ENCODE assay signal across 8 cellular contexts in the genomic region with DNA sequence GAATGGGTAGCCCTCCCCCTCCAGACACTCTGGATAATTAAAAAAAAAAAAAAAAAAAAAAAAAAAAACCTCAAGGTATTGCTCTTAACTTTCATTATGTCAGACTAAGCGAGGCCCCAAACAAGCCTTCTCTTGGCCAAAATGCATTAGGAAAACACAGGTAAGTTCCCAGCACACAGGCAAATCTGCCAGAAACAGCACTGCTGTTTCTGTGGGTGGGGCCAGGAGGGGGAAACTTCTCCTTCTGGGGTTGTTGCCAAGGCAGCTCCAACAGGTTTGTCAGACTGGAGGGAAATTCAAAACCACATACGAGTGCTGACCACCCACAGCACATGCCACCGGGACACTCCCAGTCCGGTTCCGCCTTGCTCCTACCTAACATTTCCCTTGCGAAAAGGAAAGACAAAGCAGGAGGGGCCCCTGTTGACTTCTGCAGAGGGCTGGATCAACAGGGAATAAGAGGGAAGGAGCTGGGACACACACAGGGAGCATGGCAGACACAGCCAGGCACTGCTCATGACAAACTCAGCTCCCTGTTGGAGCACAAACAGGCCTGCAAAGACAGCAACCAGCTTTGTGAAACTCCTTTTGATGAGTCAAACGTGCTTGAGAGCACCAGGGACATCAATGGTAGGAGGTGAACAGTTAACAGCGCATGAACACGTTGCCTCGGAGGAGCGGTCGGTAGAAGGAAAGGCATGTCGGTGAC. TPM values are rescaled to one million over a fixed set of nuclear protein-coding genes. Genes with fewer than 3 reads are reported as not detected.
DNase-seq lines count a peak whose midpoint lies in the region; ATAC-seq and TF ChIP-seq lines count a peak whose summit lies in the region.

No MANE protein-coding gene starts in this region.

- no peak for TF ChIP-seq EP300 in SK-N-SH (IDR thresholded peaks at IDR 0.05; ENCODE audit: borderline replicate concordance in 1 of 2, low read depth in 1 of 2, low read length in 1 of 2)

- H3K9me2 ChIP-seq in SK-N-SH = no peaks in the 10 kb centered on the region

- peaks cover 99% of the 10 kb centered on the region for H3K79me2 ChIP-seq in SK-N-SH (ENCODE audit: insufficient read depth)

- peaks cover 7% of the 10 kb centered on the region for H4K20me1 ChIP-seq in SK-N-SH (ENCODE audit: insufficient read depth)

- POLR2A ChIA-PET in SK-N-SH (lab: Yijun Ruan, JAX) = interaction anchor here (2.2 kb wide), 1 partner anchor 56 kb away, joined by 7 read pairs; a partner anchor contains a TSS

- H2AFZ ChIP-seq in SK-N-SH (ENCODE audit: low read depth) = no peak overlapping the region

- H3K36me3 ChIP-seq in SK-N-SH (replicated peaks in 1 of 2; ENCODE audit: control insufficient read depth in 1 of 2, insufficient read depth in 2 of 2, low read length in 1 of 2) = peaks cover 33 to 45% of the 10 kb centered on the region in 2 experiments

- peak overlapping the region; percentile 70 for H3K27ac ChIP-seq in 22Rv1
- peak overlapping the region; percentile 88 to 98 for H3K27ac ChIP-seq in SK-N-SH (ENCODE audit: low read depth in 2 of 2, low read length in 1 of 2)
- peak overlapping the region; percentile 96 for H3K27ac ChIP-seq in layer of hippocampus (ENCODE audit: low read depth, low read length)

- 54% methylated on average over 13 of the region's 13 CpGs for WGBS in SK-N-SH (ENCODE audit: low lambda C conversion rate)

- no peak for TF ChIP-seq RAD21 in SK-N-SH (IDR thresholded peaks at IDR 0.05; ENCODE audit: low read length)

- ATAC-seq in GM18909 (IDR thresholded peaks at IDR 0.05; ENCODE audit: poor library complexity, unreplicated experiment) (no peak), HG03039 (IDR thresholded peaks at IDR 0.05; ENCODE audit: unreplicated experiment) (no peak)

- H3K9ac ChIP-seq in SK-N-SH = peak overlapping the region; percentile 65; the same call in 1 of the 2 replicates

- H3K4me3 ChIP-seq in HFF-Myc (replicated peaks; ENCODE audit: low read depth, low read length) (no peak overlapping the region), SK-N-SH (ENCODE audit: low read depth in 2 of 2, low read length in 1 of 2) (no peak overlapping the region)

- no peak for TF ChIP-seq CTCF in 22Rv1 (IDR thresholded peaks at IDR 0.05)
- TF ChIP-seq CTCF in HFF-Myc (IDR thresholded peaks at IDR 0.05; ENCODE audit: low read depth, low read length, missing control alignments) = no peak
- no peak for TF ChIP-seq CTCF in SK-N-SH (IDR thresholded peaks at IDR 0.05)

- H3K9me3 ChIP-seq in SK-N-SH = no peaks in the 10 kb centered on the region

- H3F3A ChIP-seq in SK-N-SH (replicated peaks; ENCODE audit: insufficient read depth) = peaks cover 97% of the 10 kb centered on the region

- DNase-seq in HFF-Myc (ENCODE audit: extremely low read depth, low read depth) (peak; percentile 81), SK-N-SH (no peak), amniotic epithelial cell (ENCODE audit: low read depth) (peak; percentile 97)
- peak; percentile 32 for DNase-seq in stimulated activated CD8-positive, alpha-beta memory T cell treated with anti-CD3 and anti-CD28 coated beads, Interleukin-12 subunit alpha, Interleukin-12 subunit beta, amount 100 ng/mL, for 4 hours (ENCODE audit: low read depth)

- H3K4me2 ChIP-seq in SK-N-SH = peak overlapping the region; percentile 63

- H3K27me3 ChIP-seq in SK-N-SH (ENCODE audit: insufficient read depth) (no peaks in the 10 kb centered on the region), layer of hippocampus (ENCODE audit: control insufficient read depth, insufficient read depth, low read length) (no peaks in the 10 kb centered on the region)

- CTCF ChIA-PET in SK-N-SH (lab: Yijun Ruan, JAX) = interaction anchor here (1.0 to 4.9 kb wide), 8 partner anchors 11 to 138 kb away, joined by 3 to 34 read pairs (median 4); no protein-coding TSS in a partner anchor

- H3K4me1 ChIP-seq in SK-N-SH (ENCODE audit: control insufficient read depth in 1 of 2, insufficient read depth in 2 of 2, low read depth in 1 of 2, low read length in 1 of 2) = peaks cover 75 to 96% of the 10 kb centered on the region in 2 experiments

TF ChIP-seq in SK-N-SH, 30 proteins besides CTCF, POLR2A, EP300 and RAD21:
- TF ChIP-seq ELF1 (IDR thresholded peaks at IDR 0.05) (no peak), FOSL2 (IDR thresholded peaks at IDR 0.05; ENCODE audit: borderline replicate concordance, low read depth) (0 out of 2 replicates have a peak, but pooled peaks have one; percentile 1), EZH2phosphoT487 (IDR thresholded peaks at IDR 0.05; ENCODE audit: borderline replicate concordance, low read depth) (no peak), SMC3 (IDR thresholded peaks at IDR 0.05; ENCODE audit: low read depth, low read length) (no peak), POLR2AphosphoS5 (IDR thresholded peaks at IDR 0.05; ENCODE audit: low read depth, low read length) (peak; percentile 35; the same call in 1 of the 2 replicates), SIN3A (IDR thresholded peaks at IDR 0.05; ENCODE audit: borderline replicate concordance, low read depth, low read length) (peak; percentile 42; the same call in 1 of the 2 replicates), YY1 (IDR thresholded peaks at IDR 0.05; ENCODE audit: low read depth) (peak; percentile 27; the same call in 1 of the 2 replicates), TCF12 (IDR thresholded peaks at IDR 0.05) (no peak)
- TF ChIP-seq, protein P1, sequence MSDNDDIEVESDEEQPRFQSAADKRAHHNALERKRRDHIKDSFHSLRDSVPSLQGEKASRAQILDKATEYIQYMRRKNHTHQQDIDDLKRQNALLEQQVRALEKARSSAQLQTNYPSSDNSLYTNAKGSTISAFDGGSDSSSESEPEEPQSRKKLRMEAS (IDR thresholded peaks at IDR 0.05; ENCODE audit: low read depth) = 0 out of 2 replicates have a peak, but pooled peaks have one; percentile 23
- TF ChIP-seq, protein P2, sequence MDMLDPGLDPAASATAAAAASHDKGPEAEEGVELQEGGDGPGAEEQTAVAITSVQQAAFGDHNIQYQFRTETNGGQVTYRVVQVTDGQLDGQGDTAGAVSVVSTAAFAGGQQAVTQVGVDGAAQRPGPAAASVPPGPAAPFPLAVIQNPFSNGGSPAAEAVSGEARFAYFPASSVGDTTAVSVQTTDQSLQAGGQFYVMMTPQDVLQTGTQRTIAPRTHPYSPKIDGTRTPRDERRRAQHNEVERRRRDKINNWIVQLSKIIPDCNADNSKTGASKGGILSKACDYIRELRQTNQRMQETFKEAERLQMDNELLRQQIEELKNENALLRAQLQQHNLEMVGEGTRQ (IDR thresholded peaks at IDR 0.05; ENCODE audit: borderline replicate concordance, low read depth, low read length) = no peak

RNA-seq across cellular contexts. Expression of a gene that starts 55.0 kb away (rescaled TPM):
- 202 and 303 TPM in 2 replicates for polyA plus RNA-seq in SK-N-SH (2012; rRNA removed)
- polyA plus RNA-seq in SK-N-SH (2012; cell fraction: cytosol; rRNA removed) = 181 and 225 TPM in 2 replicates
- 401 and 439 TPM in 2 replicates for polyA plus RNA-seq in SK-N-SH (2012; cell fraction: nucleus; rRNA removed)
